In genomic region chr12:1804545-1805332, GRCh38 we compare ENCODE assay signal across 1 cellular context.
A peak's percentile ranks its signal among the peaks of the same experiment; 100 is the strongest.
TF ChIP-seq lines count a peak whose summit lies in the region.

No MANE protein-coding gene starts in this region.

TF ChIP-seq in HepG2, 621 proteins besides CTCF, POLR2A, EP300 and RAD21 (continued from another document and continues in another):
- TF ChIP-seq AFF4 (CRISPR knock-in tag; IDR thresholded peaks at IDR 0.05) (no peak), HNRNPLL (IDR thresholded peaks at IDR 0.05; ENCODE audit: low read depth, low read length, poor library complexity, severe bottlenecking) (no peak), CEBPB (IDR thresholded peaks at IDR 0.05; ENCODE audit: borderline replicate concordance, low read depth, low read length) (no peak), KDM2A (CRISPR knock-in tag; IDR thresholded peaks at IDR 0.05; ENCODE audit: borderline replicate concordance, low read depth) (no peak; the same call in 1 of the 2 replicates), ZNF331 (CRISPR knock-in tag; IDR thresholded peaks at IDR 0.05) (no peak), SOX13 (IDR thresholded peaks at IDR 0.05) (no peak), SOX13 (CRISPR knock-in tag; conservative IDR thresholded peaks at IDR 0.05 in 1 of 2, IDR thresholded peaks at IDR 0.05 in 1 of 2) (no peak; a peak in 1 of 4 replicates), ZBTB37 (CRISPR knock-in tag; IDR thresholded peaks at IDR 0.05) (no peak), MTF1 (CRISPR knock-in tag; IDR thresholded peaks at IDR 0.05) (no peak), FUBP1 (CRISPR knock-in tag; IDR thresholded peaks at IDR 0.05; ENCODE audit: borderline replicate concordance) (no peak), SP140L (CRISPR knock-in tag; IDR thresholded peaks at IDR 0.05; ENCODE audit: borderline replicate concordance) (no peak), TFDP1 (CRISPR knock-in tag; IDR thresholded peaks at IDR 0.05; ENCODE audit: borderline replicate concordance) (no peak; the same call in 1 of the 2 replicates), SMYD3 (CRISPR knock-in tag; IDR thresholded peaks at IDR 0.05) (no peak), MYPOP (CRISPR knock-in tag; IDR thresholded peaks at IDR 0.05) (no peak), SMC3 (IDR thresholded peaks at IDR 0.05; ENCODE audit: low read length) (no peak), ZSCAN21 (CRISPR knock-in tag; IDR thresholded peaks at IDR 0.05; ENCODE audit: borderline replicate concordance) (no peak), TFE3 (CRISPR knock-in tag; IDR thresholded peaks at IDR 0.05) (no peak), PAX8 (CRISPR knock-in tag; IDR thresholded peaks at IDR 0.05; ENCODE audit: borderline replicate concordance) (no peak), ZNF607 (CRISPR knock-in tag; IDR thresholded peaks at IDR 0.05; ENCODE audit: borderline replicate concordance) (no peak), KDM5A (IDR thresholded peaks at IDR 0.05; ENCODE audit: borderline replicate concordance, low read length) (no peak), PLRG1 (conservative IDR thresholded peaks at IDR 0.05) (no peak), ZNF773 (CRISPR knock-in tag; IDR thresholded peaks at IDR 0.05; ENCODE audit: borderline replicate concordance) (no peak), ZNF430 (CRISPR knock-in tag; IDR thresholded peaks at IDR 0.05) (no peak), ZIK1 (CRISPR knock-in tag; IDR thresholded peaks at IDR 0.05; ENCODE audit: borderline replicate concordance, low read depth) (no peak), ZNF816 (CRISPR knock-in tag; IDR thresholded peaks at IDR 0.05; ENCODE audit: borderline replicate concordance) (no peak), ZNF264 (CRISPR knock-in tag; IDR thresholded peaks at IDR 0.05) (no peak), KLF6 (CRISPR knock-in tag; IDR thresholded peaks at IDR 0.05) (no peak), ZNF350 (CRISPR knock-in tag; IDR thresholded peaks at IDR 0.05; ENCODE audit: borderline replicate concordance, low read depth) (no peak), TRIM22 (IDR thresholded peaks at IDR 0.05) (no peak), ZBTB8A (CRISPR knock-in tag; IDR thresholded peaks at IDR 0.05; ENCODE audit: borderline replicate concordance, low read depth) (no peak), DNMT3B (CRISPR knock-in tag; conservative IDR thresholded peaks at IDR 0.05) (no peak), ETV5 (CRISPR knock-in tag; IDR thresholded peaks at IDR 0.05; ENCODE audit: borderline replicate concordance) (peak; percentile 25; the same call in 1 of the 2 replicates), ZNF574 (CRISPR knock-in tag; IDR thresholded peaks at IDR 0.05) (peak; percentile 76), ZNF431 (CRISPR knock-in tag; IDR thresholded peaks at IDR 0.05; ENCODE audit: borderline replicate concordance, low read depth) (no peak), RFX1 (IDR thresholded peaks at IDR 0.05) (no peak), ZBTB14 (CRISPR knock-in tag; IDR thresholded peaks at IDR 0.05) (no peak), CEBPZ (IDR thresholded peaks at IDR 0.05; ENCODE audit: low read length) (no peak), KLF13 (CRISPR knock-in tag; IDR thresholded peaks at IDR 0.05) (no peak)
